19 cellular contexts compared by ENCODE assay signal in the genomic region with DNA sequence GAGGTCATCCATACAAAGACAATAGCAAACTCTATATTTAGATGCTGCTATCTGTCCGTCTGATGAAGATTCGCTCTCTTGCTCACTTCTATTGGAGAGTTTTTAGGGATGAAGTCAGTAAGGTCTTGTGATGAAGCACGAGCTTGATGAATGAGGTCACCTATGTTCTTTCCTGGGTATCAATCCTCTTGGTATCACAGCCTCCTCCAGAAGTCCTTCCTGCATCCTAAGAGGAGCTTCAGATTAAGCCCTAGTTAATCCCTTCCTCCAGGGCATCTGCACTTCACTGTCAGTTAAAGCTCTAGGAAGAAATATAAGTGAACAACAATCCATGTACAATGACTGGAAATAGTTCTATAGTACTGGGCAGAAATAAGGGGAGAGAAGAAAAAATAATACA.
DNase-seq lines count a peak whose midpoint lies in the region; ATAC-seq, FAIRE-seq and TF ChIP-seq lines count a peak whose summit lies in the region.
"Had no signal": no experiment of that assay in that cellular context is flagged by ENCODE, and none has a peak within 500 bp of the region (broad histone marks: within the 10 kb centered on the region; RNA-seq: fewer than 3 reads in every experiment).

No MANE protein-coding gene starts in this region.

- H3K9me3 ChIP-seq in HEK293 (ENCODE audit: control insufficient read depth, insufficient read depth, low read depth, low read length): no peaks in the 10 kb centered on the region
- H3K9me3 ChIP-seq: HAP-1 had no signal

- H3K4me3 ChIP-seq in HEK293 (ENCODE audit: low read depth, low read length): no peak overlapping the region
- H3K4me3 ChIP-seq: HAP-1 had no signal

- H3K27ac ChIP-seq in HEK293 (ENCODE audit: extremely low read depth, low read depth, low read length): no peak overlapping the region

- TF ChIP-seq CTCF in D721Med (IDR thresholded peaks at IDR 0.05; ENCODE audit: insufficient read depth, missing control alignments): no peak
- TF ChIP-seq CTCF in HEK293 (tag by site-specific recombination; IDR thresholded peaks at IDR 0.05): no peak

- CTCF ChIA-PET in HEK293 (lab: Yijun Ruan, JAX): no interaction called here

- FAIRE-seq in D721Med (lab: Jason Lieb, UNC) (peak; percentile 67), urothelium cell line (lab: Jason Lieb, UNC) (no peak)
- FAIRE-seq: G401.6, GM19239, H54 had no signal

- H3K36me3 ChIP-seq in HEK293 (ENCODE audit: control insufficient read depth in 2 of 2, insufficient read depth in 1 of 2, low read length in 2 of 2): no peaks in the 10 kb centered on the region
- H3K36me3 ChIP-seq: HAP-1 had no signal

- ATAC-seq in HG03457 (IDR thresholded peaks at IDR 0.05; ENCODE audit: unreplicated experiment) (no peak), GM19328 (IDR thresholded peaks at IDR 0.05; ENCODE audit: unreplicated experiment) (no peak), GM21723 (IDR thresholded peaks at IDR 0.05; ENCODE audit: unreplicated experiment) (no peak)

- POLR2A ChIA-PET in HEK293 (lab: Yijun Ruan, JAX): no interaction called here

- H3K4me1 ChIP-seq in HEK293 (ENCODE audit: control insufficient read depth, insufficient read depth, low read length): no peaks in the 10 kb centered on the region
- H3K4me1 ChIP-seq: HAP-1 had no signal

- no peak for DNase-seq in D721Med (ENCODE audit: insufficient read length, low spot score)
- DNase-seq in NCI-H82 treated with DMSO at 0.1 percent for 48 hours (lab: John Stamatoyannopoulos, UW; ENCODE audit: unreplicated experiment): peak; percentile 68
- peak; percentile 6 for DNase-seq in urothelium cell line (ENCODE audit: low spot score)
- DNase-seq: 8988T; C1 segment of cervical spinal cord; Calu3; CD4-positive, alpha-beta memory T cell; COR-L47; DMS153; DMS79 treated with DMSO at 0.1 percent for 48 hours; GOT3 had no signal

TF ChIP-seq in HEK293, 187 proteins besides CTCF, POLR2A, EP300 and RAD21:
- TF ChIP-seq ZNF530 (tag by site-specific recombination; IDR thresholded peaks at IDR 0.05; ENCODE audit: low read depth): no peak
- TF ChIP-seq, protein P1, sequence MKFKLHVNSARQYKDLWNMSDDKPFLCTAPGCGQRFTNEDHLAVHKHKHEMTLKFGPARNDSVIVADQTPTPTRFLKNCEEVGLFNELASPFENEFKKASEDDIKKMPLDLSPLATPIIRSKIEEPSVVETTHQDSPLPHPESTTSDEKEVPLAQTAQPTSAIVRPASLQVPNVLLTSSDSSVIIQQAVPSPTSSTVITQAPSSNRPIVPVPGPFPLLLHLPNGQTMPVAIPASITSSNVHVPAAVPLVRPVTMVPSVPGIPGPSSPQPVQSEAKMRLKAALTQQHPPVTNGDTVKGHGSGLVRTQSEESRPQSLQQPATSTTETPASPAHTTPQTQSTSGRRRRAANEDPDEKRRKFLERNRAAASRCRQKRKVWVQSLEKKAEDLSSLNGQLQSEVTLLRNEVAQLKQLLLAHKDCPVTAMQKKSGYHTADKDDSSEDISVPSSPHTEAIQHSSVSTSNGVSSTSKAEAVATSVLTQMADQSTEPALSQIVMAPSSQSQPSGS (tag by site-specific recombination; IDR thresholded peaks at IDR 0.05; ENCODE audit: low read depth): peak; percentile 24; the same call in 1 of the 2 replicates
